27 cellular contexts compared by ENCODE assay signal in genomic region chr2:9811679-9812511, GRCh38. TPM values are rescaled to one million over a fixed set of nuclear protein-coding genes. Genes with fewer than 3 reads are reported as not detected.
DNase-seq lines count a peak whose midpoint lies in the region; ATAC-seq, FAIRE-seq and TF ChIP-seq lines count a peak whose summit lies in the region.
"Had no signal": no experiment of that assay in that cellular context is flagged by ENCODE, and none has a peak within 500 bp of the region (broad histone marks: within the 10 kb centered on the region; RNA-seq: fewer than 3 reads in every experiment).

No MANE protein-coding gene starts in this region.

- no TSS peak for BruUV-seq in endothelial cell of umbilical vein (replicated peaks; lab: Mats Ljungman, UMichigan)

- H3K36me3 ChIP-seq in endothelial cell of umbilical vein (ENCODE audit: control insufficient read depth in 2 of 2, extremely low read depth in 1 of 2, insufficient read depth in 2 of 2, low read length in 2 of 2): no peaks in the 10 kb centered on the region
- no peaks in the 10 kb centered on the region for H3K36me3 ChIP-seq in suprapubic skin
- H3K36me3 ChIP-seq: heart left ventricle, SJCRH30, spleen, tibial artery had no signal

- H3K9ac ChIP-seq in endothelial cell of umbilical vein (replicated peaks; ENCODE audit: extremely low read depth, insufficient read depth, low read length): peak overlapping the region; percentile 10
- H3K9ac ChIP-seq: GM23248 had no signal

- FAIRE-seq in endothelial cell of umbilical vein (lab: Jason Lieb, UNC): no peak

- no peaks in the 10 kb centered on the region for H3K9me1 ChIP-seq in endothelial cell of umbilical vein (replicated peaks; ENCODE audit: control insufficient read depth, extremely low read depth, insufficient read depth, low read length)

- no peak overlapping the region for H3K4me3 Mint-ChIP-seq in activated CD8-positive, alpha-beta memory T cell treated with anti-CD3 and anti-CD28 coated beads, Interleukin-2, amount 10 ng/mL, durations not matched to agents 7 days and 5 days
- H3K4me3 Mint-ChIP-seq: activated naive CD8-positive, alpha-beta T cell treated with anti-CD3 and anti-CD28 coated beads, Interleukin-2, amount 50 U/mL, for 24 hours; neural crest cell had no signal

- peak overlapping the region; percentile 55 for H2AFZ ChIP-seq in endothelial cell of umbilical vein (ENCODE audit: low read depth, low read length)
- H2AFZ ChIP-seq: GM23248 had no signal

- TF ChIP-seq CTCF in endothelial cell of umbilical vein (IDR thresholded peaks at IDR 0.05; ENCODE audit: extremely low read depth in 1 of 2, insufficient read depth in 1 of 2, low read depth in 1 of 2, low read length in 2 of 2) (no peak), suprapubic skin (IDR thresholded peaks at IDR 0.05) (no peak)

- dilution Hi-C loops in endothelial cell of umbilical vein (cut with MboI; ENCODE audit: extremely low pct_ligation_motif_present, low sequenced_read_pairs): loop anchor here (25.0 kb wide), 1 partner anchor 150 kb away; the partner anchor contains the start of gene GRHL1

- 74% methylated on average over 22 of the region's 27 CpGs for WGBS in suprapubic skin

- H3K9me3 Mint-ChIP-seq in activated CD8-positive, alpha-beta memory T cell treated with anti-CD3 and anti-CD28 coated beads, Interleukin-2, amount 10 ng/mL, durations not matched to agents 7 days and 5 days (ENCODE audit: low read depth): no peaks in the 10 kb centered on the region
- H3K9me3 Mint-ChIP-seq: activated naive CD8-positive, alpha-beta T cell treated with anti-CD3 and anti-CD28 coated beads, Interleukin-2, amount 50 U/mL, for 24 hours; activated T-helper 2 cell treated with anti-CD3 and anti-CD28 coated beads, Interferon-gamma antibody, Interleukin-2, Interleukin-4, amounts not matched to agents 10 μg/mL and 5 μg/mL and 100 μg/mL, durations not matched to agents 14 hours and 24 hours and 36 hours; neural crest cell had no signal

- H3K9me3 ChIP-seq in endothelial cell of umbilical vein (replicated peaks; ENCODE audit: control insufficient read depth, insufficient read depth, low read length) (no peaks in the 10 kb centered on the region), suprapubic skin (no peaks in the 10 kb centered on the region)
- H3K9me3 ChIP-seq: body of pancreas, heart left ventricle, SJCRH30, spleen, tibial artery had no signal

- intact Hi-C loops in endothelial cell of umbilical vein (cut with micrococcal nuclease): loop anchor here (5.0 kb wide), 5 partner anchors 105 to 625 kb away; no protein-coding TSS in a partner anchor

- POLR2A ChIA-PET in endothelial cell of umbilical vein (lab: Charles Lee): interaction anchor here (1.1 kb wide), 1 partner anchor 237 kb away, joined by 4 read pairs; no protein-coding TSS in a partner anchor

- no peaks in the 10 kb centered on the region for H3K79me2 ChIP-seq in endothelial cell of umbilical vein (ENCODE audit: control insufficient read depth, insufficient read depth, low read length)

- peak; percentile 50 for DNase-seq in activated CD8-positive, alpha-beta memory T cell treated with anti-CD3 and anti-CD28 coated beads for 24 hours
- no peak for DNase-seq in activated CD8-positive, alpha-beta memory T cell treated with anti-CD3 and anti-CD28 coated beads, Interleukin-2, amount 10 ng/mL, durations not matched to agents 7 days and 5 days
- DNase-seq in endothelial cell of umbilical vein (ENCODE audit: low read depth, low spot score) (no peak), mesenteric fat pad (ENCODE audit: low spot score) (peak; percentile 83), suprapubic skin (ENCODE audit: low spot score in 2 of 2) (peak in 1 of 2 donors; percentile 71), amygdala (lab: John Stamatoyannopoulos, UW) (no peak), EL (no peak), activated gamma-delta T cell treated with Interleukin-2 at 50 U/mL for 16 hours (no peak)
- DNase-seq: 8988T; activated CD4-positive, alpha-beta T cell treated with anti-CD3 and anti-CD28 coated beads for 4 hours; activated naive CD8-positive, alpha-beta T cell treated with anti-CD3 and anti-CD28 coated beads, Interleukin-2, amount 50 U/mL, for 24 hours; AML-193; COR-L47; DMS79 treated with DMSO at 0.1 percent for 48 hours; effector memory CD4-positive, alpha-beta T cell; GM23248; heart left ventricle; NCI-H1092 treated with DMSO at 0.1 percent for 48 hours; NCI-H2081 treated with DMSO at 0.1 percent for 48 hours; SJCRH30; spleen; stimulated activated CD4-positive, alpha-beta T cell treated with anti-CD3 and anti-CD28 coated beads, Interleukin-4, amount 100 ng/mL, for 24 hours; stimulated activated naive CD8-positive, alpha-beta T cell treated with anti-CD3 and anti-CD28 coated beads, Interleukin-15, Interleukin-2, amounts not matched to agents 100 U/mL and 50 U/mL, for 24 hours; tibial artery had no signal

- no peak overlapping the region for H3K4me3 ChIP-seq in endothelial cell of umbilical vein (replicated peaks in 1 of 3; ENCODE audit: insufficient read depth in 1 of 3, low read depth in 1 of 3, low read length in 3 of 3)
- H3K4me3 ChIP-seq in suprapubic skin: no peak overlapping the region
- H3K4me3 ChIP-seq: body of pancreas, GM23248, heart left ventricle, SJCRH30, spleen, tibial artery had no signal

- H3K4me1 ChIP-seq in endothelial cell of umbilical vein (ENCODE audit: control insufficient read depth, extremely low read depth, insufficient read depth, low read length) (peaks cover 6% of the 10 kb centered on the region), suprapubic skin (peaks cover 54% of the 10 kb centered on the region)
- H3K4me1 ChIP-seq: SJCRH30 had no signal

- CTCF ChIA-PET in activated CD8-positive, alpha-beta memory T cell treated with anti-CD3 and anti-CD28 coated beads, Interleukin-2, amount 10 ng/mL, durations not matched to agents 7 days and 5 days (lab: Charles Lee): interaction anchor here (1.3 to 8.1 kb wide), 4 partner anchors 103 to 285 kb away, joined by 5 to 95 read pairs (median 30); no protein-coding TSS in a partner anchor
- CTCF ChIA-PET in endothelial cell of umbilical vein (lab: Charles Lee): interaction anchor here (1.0 to 5.5 kb wide), 14 partner anchors 11 to 284 kb away, joined by 3 to 161 read pairs (median 24); partner anchors contain the start of gene TAF1B

- no peak overlapping the region for H3K27ac Mint-ChIP-seq in activated CD8-positive, alpha-beta memory T cell treated with anti-CD3 and anti-CD28 coated beads, Interleukin-2, amount 10 ng/mL, durations not matched to agents 7 days and 5 days
- H3K27ac Mint-ChIP-seq: activated naive CD8-positive, alpha-beta T cell treated with anti-CD3 and anti-CD28 coated beads, Interleukin-2, amount 50 U/mL, for 24 hours; activated T-helper 2 cell treated with anti-CD3 and anti-CD28 coated beads, Interferon-gamma antibody, Interleukin-2, Interleukin-4, amounts not matched to agents 10 μg/mL and 5 μg/mL and 100 μg/mL, durations not matched to agents 14 hours and 24 hours and 36 hours had no signal

- no peak for ATAC-seq in activated CD8-positive, alpha-beta memory T cell treated with anti-CD3 and anti-CD28 coated beads, Interleukin-2, amount 10 ng/mL, durations not matched to agents 7 days and 5 days
- ATAC-seq: activated naive CD8-positive, alpha-beta T cell treated with anti-CD3 and anti-CD28 coated beads, Interleukin-2, amount 50 U/mL, for 24 hours; body of pancreas; heart left ventricle; stimulated activated naive CD8-positive, alpha-beta T cell treated with anti-CD3 and anti-CD28 coated beads, Interleukin-15, Interleukin-2, amounts not matched to agents 100 U/mL and 50 U/mL, for 24 hours had no signal

- no peak for TF ChIP-seq EP300 in suprapubic skin (IDR thresholded peaks at IDR 0.05)

- TF ChIP-seq POLR2A in endothelial cell of umbilical vein (IDR thresholded peaks at IDR 0.05; ENCODE audit: low read depth, low read length): no peak
- no peak for TF ChIP-seq POLR2A in suprapubic skin (IDR thresholded peaks at IDR 0.05)

- H3K4me2 ChIP-seq in endothelial cell of umbilical vein (ENCODE audit: insufficient read depth, low read length): no peak overlapping the region

- H3K27me3 ChIP-seq in endothelial cell of umbilical vein (ENCODE audit: control insufficient read depth in 2 of 2, insufficient read depth in 2 of 2, low read length in 2 of 2) (no peaks in the 10 kb centered on the region), suprapubic skin (no peaks in the 10 kb centered on the region)
- H3K27me3 ChIP-seq: body of pancreas, heart left ventricle had no signal

- H3K36me3 Mint-ChIP-seq in activated CD8-positive, alpha-beta memory T cell treated with anti-CD3 and anti-CD28 coated beads, Interleukin-2, amount 10 ng/mL, durations not matched to agents 7 days and 5 days: no peaks in the 10 kb centered on the region

- H3K27me3 Mint-ChIP-seq in activated CD8-positive, alpha-beta memory T cell treated with anti-CD3 and anti-CD28 coated beads, Interleukin-2, amount 10 ng/mL, durations not matched to agents 7 days and 5 days: peaks cover 5% of the 10 kb centered on the region

- H3K27ac ChIP-seq in endothelial cell of umbilical vein (ENCODE audit: insufficient read depth, low read depth, low read length): no peak overlapping the region
- H3K27ac ChIP-seq in suprapubic skin: peak overlapping the region; percentile 73
- H3K27ac ChIP-seq: body of pancreas, GM23248, heart left ventricle, SJCRH30, spleen, tibial artery had no signal

- no peaks in the 10 kb centered on the region for H4K20me1 ChIP-seq in endothelial cell of umbilical vein (replicated peaks; ENCODE audit: control insufficient read depth, extremely low read depth, insufficient read depth, low read length)

- peaks cover 19% of the 10 kb centered on the region for H3K4me1 Mint-ChIP-seq in activated CD8-positive, alpha-beta memory T cell treated with anti-CD3 and anti-CD28 coated beads, Interleukin-2, amount 10 ng/mL, durations not matched to agents 7 days and 5 days

TF ChIP-seq in endothelial cell of umbilical vein, 7 proteins besides CTCF, POLR2A, EP300 and RAD21 (continues in another document):
- TF ChIP-seq GATA2 (IDR thresholded peaks at IDR 0.05; ENCODE audit: insufficient read depth, insufficient read length, low read depth, low read length) (no peak), MYC (IDR thresholded peaks at IDR 0.05; ENCODE audit: low read depth, low read length) (no peak), EZH2 (IDR thresholded peaks at IDR 0.05; ENCODE audit: borderline replicate concordance, low read depth, low read length, severe bottlenecking) (no peak)

RNA-seq across cellular contexts. Expression of gene TAF1B, which starts 31.4 kb away (rescaled TPM):
- total RNA-seq in activated CD8-positive, alpha-beta memory T cell treated with anti-CD3 and anti-CD28 coated beads, Interleukin-2, amount 10 ng/mL, durations not matched to agents 7 days and 5 days: 10 to 100 TPM; 29.5 to 31.2 TPM
- total RNA-seq in endothelial cell of umbilical vein (20.1 and 29.4 TPM in 2 replicates), mesenteric fat pad (31.2 TPM), suprapubic skin (10 to 100 TPM; 12.7 to 24.0 (median 18.0) TPM)
- 5.0 and 6.3 TPM in 2 replicates for polyA plus RNA-seq in endothelial cell of umbilical vein
- polyA plus RNA-seq in endothelial cell of umbilical vein (2011; cell fraction: cytosol; rRNA removed): 10.3 and 10.4 TPM in 2 replicates
- 15.5 and 19.0 TPM in 2 replicates for polyA plus RNA-seq in endothelial cell of umbilical vein (2011; cell fraction: nucleus; rRNA removed)
- polyA plus RNA-seq in endothelial cell of umbilical vein (2012): 12.5 and 15.3 TPM in 2 replicates
- 19.7 and 27.7 TPM in 2 replicates for polyA minus RNA-seq in endothelial cell of umbilical vein
- 9.0 TPM for polyA minus RNA-seq in endothelial cell of umbilical vein (2011; cell fraction: cytosol; rRNA and poly(A)+ RNA removed)
- 36.5 and 51.1 TPM in 2 replicates for polyA minus RNA-seq in endothelial cell of umbilical vein (2011; cell fraction: nucleus; rRNA and poly(A)+ RNA removed)

Comparison
In these comparisons a context has a peak if more than half of its experiments do, and no peak if none do; other contexts are left out.
1. DNase-seq: peak in activated CD8-positive, alpha-beta memory T cell treated with anti-CD3 and anti-CD28 coated beads for 24 hours (single experiment) and mesenteric fat pad (single experiment); none in activated CD8-positive, alpha-beta memory T cell treated with anti-CD3 and anti-CD28 coated beads, Interleukin-2, amount 10 ng/mL, durations not matched to agents 7 days and 5 days (single experiment), endothelial cell of umbilical vein (single experiment), amygdala (0 of 56), EL (single experiment) and activated gamma-delta T cell treated with Interleukin-2 at 50 U/mL for 16 hours (single experiment).